In genomic region chr20:45780159-45780558, GRCh38 we compare ENCODE assay signal across 1 cellular context.
A peak's percentile ranks its signal among the peaks of the same experiment; 100 is the strongest.
TF ChIP-seq lines count a peak whose summit lies in the region.

No MANE protein-coding gene starts in this region.

TF ChIP-seq in HepG2, 621 proteins besides CTCF, POLR2A, EP300 and RAD21:
- TF ChIP-seq, protein P1, sequence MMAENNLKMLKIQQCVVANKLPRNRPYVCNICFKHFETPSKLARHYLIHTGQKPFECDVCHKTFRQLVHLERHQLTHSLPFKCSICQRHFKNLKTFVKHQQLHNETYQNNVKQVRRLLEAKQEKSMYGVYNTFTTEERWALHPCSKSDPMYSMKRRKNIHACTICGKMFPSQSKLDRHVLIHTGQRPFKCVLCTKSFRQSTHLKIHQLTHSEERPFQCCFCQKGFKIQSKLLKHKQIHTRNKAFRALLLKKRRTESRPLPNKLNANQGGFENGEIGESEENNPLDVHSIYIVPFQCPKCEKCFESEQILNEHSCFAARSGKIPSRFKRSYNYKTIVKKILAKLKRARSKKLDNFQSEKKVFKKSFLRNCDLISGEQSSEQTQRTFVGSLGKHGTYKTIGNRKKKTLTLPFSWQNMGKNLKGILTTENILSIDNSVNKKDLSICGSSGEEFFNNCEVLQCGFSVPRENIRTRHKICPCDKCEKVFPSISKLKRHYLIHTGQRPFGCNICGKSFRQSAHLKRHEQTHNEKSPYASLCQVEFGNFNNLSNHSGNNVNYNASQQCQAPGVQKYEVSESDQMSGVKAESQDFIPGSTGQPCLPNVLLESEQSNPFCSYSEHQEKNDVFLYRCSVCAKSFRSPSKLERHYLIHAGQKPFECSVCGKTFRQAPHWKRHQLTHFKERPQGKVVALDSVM (CRISPR knock-in tag; IDR thresholded peaks at IDR 0.05), result peak; percentile 29; the same call in 1 of the 2 replicates
- TF ChIP-seq, protein P2, sequence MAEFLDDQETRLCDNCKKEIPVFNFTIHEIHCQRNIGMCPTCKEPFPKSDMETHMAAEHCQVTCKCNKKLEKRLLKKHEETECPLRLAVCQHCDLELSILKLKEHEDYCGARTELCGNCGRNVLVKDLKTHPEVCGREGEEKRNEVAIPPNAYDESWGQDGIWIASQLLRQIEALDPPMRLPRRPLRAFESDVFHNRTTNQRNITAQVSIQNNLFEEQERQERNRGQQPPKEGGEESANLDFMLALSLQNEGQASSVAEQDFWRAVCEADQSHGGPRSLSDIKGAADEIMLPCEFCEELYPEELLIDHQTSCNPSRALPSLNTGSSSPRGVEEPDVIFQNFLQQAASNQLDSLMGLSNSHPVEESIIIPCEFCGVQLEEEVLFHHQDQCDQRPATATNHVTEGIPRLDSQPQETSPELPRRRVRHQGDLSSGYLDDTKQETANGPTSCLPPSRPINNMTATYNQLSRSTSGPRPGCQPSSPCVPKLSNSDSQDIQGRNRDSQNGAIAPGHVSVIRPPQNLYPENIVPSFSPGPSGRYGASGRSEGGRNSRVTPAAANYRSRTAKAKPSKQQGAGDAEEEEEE (CRISPR knock-in tag; IDR thresholded peaks at IDR 0.05; ENCODE audit: borderline replicate concordance), result no peak
- TF ChIP-seq, protein P3, sequence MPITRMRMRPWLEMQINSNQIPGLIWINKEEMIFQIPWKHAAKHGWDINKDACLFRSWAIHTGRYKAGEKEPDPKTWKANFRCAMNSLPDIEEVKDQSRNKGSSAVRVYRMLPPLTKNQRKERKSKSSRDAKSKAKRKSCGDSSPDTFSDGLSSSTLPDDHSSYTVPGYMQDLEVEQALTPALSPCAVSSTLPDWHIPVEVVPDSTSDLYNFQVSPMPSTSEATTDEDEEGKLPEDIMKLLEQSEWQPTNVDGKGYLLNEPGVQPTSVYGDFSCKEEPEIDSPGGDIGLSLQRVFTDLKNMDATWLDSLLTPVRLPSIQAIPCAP (CRISPR knock-in tag; IDR thresholded peaks at IDR 0.05; ENCODE audit: low read depth), result no peak
- TF ChIP-seq CREB1 (IDR thresholded peaks at IDR 0.05), result peak; percentile 96
- TF ChIP-seq CREB1 (CRISPR knock-in tag; IDR thresholded peaks at IDR 0.05), result no peak
- TF ChIP-seq ATF7 (IDR thresholded peaks at IDR 0.05), result peak; percentile 55; the same call in 1 of the 2 replicates
- TF ChIP-seq ATF7 (CRISPR knock-in tag; IDR thresholded peaks at IDR 0.05), result no peak
